2 cellular contexts compared by ENCODE assay signal in the genomic region with DNA sequence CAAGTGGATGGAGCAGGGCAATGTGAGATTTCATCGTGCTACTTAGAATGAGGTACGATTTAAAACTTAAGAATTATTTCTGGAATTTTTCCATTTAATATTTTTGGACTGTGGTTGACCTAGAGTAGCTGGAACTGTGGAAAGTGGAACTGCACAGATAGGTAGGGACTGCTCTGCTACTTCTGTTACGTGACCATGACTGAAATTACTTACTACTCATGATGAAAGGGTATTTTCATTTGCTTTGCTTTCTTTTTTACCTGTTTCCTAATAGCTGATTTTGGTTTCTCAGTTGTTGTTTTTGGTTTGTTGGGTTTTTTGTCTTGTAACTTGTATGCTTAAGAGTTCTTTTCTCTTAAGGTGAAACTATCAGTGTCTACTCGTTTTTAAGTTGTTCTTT.
TF ChIP-seq lines count a peak whose summit lies in the region.

No MANE protein-coding gene starts in this region.

TF ChIP-seq in GM23338, 12 proteins besides CTCF, POLR2A, EP300 and RAD21 (continued from another document):
- no peak for TF ChIP-seq STAT1 (IDR thresholded peaks at IDR 0.05; ENCODE audit: unreplicated experiment)
- no peak for TF ChIP-seq ZNF331 (CRISPR knock-in tag; IDR thresholded peaks at IDR 0.05; ENCODE audit: low read depth)
- no peak for TF ChIP-seq NANOG (IDR thresholded peaks at IDR 0.05; ENCODE audit: borderline replicate concordance)
- TF ChIP-seq EZH2 (IDR thresholded peaks at IDR 0.05; ENCODE audit: low read depth, unreplicated experiment), result no peak
- TF ChIP-seq, protein P1, sequence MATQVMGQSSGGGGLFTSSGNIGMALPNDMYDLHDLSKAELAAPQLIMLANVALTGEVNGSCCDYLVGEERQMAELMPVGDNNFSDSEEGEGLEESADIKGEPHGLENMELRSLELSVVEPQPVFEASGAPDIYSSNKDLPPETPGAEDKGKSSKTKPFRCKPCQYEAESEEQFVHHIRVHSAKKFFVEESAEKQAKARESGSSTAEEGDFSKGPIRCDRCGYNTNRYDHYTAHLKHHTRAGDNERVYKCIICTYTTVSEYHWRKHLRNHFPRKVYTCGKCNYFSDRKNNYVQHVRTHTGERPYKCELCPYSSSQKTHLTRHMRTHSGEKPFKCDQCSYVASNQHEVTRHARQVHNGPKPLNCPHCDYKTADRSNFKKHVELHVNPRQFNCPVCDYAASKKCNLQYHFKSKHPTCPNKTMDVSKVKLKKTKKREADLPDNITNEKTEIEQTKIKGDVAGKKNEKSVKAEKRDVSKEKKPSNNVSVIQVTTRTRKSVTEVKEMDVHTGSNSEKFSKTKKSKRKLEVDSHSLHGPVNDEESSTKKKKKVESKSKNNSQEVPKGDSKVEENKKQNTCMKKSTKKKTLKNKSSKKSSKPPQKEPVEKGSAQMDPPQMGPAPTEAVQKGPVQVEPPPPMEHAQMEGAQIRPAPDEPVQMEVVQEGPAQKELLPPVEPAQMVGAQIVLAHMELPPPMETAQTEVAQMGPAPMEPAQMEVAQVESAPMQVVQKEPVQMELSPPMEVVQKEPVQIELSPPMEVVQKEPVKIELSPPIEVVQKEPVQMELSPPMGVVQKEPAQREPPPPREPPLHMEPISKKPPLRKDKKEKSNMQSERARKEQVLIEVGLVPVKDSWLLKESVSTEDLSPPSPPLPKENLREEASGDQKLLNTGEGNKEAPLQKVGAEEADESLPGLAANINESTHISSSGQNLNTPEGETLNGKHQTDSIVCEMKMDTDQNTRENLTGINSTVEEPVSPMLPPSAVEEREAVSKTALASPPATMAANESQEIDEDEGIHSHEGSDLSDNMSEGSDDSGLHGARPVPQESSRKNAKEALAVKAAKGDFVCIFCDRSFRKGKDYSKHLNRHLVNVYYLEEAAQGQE (IDR thresholded peaks at IDR 0.05; ENCODE audit: unreplicated experiment), result no peak
- TF ChIP-seq POLR2AphosphoS5 (IDR thresholded peaks at IDR 0.05; ENCODE audit: low read depth), result no peak
- TF ChIP-seq JUNB (IDR thresholded peaks at IDR 0.05; ENCODE audit: unreplicated experiment), result no peak
- TF ChIP-seq, protein P2, sequence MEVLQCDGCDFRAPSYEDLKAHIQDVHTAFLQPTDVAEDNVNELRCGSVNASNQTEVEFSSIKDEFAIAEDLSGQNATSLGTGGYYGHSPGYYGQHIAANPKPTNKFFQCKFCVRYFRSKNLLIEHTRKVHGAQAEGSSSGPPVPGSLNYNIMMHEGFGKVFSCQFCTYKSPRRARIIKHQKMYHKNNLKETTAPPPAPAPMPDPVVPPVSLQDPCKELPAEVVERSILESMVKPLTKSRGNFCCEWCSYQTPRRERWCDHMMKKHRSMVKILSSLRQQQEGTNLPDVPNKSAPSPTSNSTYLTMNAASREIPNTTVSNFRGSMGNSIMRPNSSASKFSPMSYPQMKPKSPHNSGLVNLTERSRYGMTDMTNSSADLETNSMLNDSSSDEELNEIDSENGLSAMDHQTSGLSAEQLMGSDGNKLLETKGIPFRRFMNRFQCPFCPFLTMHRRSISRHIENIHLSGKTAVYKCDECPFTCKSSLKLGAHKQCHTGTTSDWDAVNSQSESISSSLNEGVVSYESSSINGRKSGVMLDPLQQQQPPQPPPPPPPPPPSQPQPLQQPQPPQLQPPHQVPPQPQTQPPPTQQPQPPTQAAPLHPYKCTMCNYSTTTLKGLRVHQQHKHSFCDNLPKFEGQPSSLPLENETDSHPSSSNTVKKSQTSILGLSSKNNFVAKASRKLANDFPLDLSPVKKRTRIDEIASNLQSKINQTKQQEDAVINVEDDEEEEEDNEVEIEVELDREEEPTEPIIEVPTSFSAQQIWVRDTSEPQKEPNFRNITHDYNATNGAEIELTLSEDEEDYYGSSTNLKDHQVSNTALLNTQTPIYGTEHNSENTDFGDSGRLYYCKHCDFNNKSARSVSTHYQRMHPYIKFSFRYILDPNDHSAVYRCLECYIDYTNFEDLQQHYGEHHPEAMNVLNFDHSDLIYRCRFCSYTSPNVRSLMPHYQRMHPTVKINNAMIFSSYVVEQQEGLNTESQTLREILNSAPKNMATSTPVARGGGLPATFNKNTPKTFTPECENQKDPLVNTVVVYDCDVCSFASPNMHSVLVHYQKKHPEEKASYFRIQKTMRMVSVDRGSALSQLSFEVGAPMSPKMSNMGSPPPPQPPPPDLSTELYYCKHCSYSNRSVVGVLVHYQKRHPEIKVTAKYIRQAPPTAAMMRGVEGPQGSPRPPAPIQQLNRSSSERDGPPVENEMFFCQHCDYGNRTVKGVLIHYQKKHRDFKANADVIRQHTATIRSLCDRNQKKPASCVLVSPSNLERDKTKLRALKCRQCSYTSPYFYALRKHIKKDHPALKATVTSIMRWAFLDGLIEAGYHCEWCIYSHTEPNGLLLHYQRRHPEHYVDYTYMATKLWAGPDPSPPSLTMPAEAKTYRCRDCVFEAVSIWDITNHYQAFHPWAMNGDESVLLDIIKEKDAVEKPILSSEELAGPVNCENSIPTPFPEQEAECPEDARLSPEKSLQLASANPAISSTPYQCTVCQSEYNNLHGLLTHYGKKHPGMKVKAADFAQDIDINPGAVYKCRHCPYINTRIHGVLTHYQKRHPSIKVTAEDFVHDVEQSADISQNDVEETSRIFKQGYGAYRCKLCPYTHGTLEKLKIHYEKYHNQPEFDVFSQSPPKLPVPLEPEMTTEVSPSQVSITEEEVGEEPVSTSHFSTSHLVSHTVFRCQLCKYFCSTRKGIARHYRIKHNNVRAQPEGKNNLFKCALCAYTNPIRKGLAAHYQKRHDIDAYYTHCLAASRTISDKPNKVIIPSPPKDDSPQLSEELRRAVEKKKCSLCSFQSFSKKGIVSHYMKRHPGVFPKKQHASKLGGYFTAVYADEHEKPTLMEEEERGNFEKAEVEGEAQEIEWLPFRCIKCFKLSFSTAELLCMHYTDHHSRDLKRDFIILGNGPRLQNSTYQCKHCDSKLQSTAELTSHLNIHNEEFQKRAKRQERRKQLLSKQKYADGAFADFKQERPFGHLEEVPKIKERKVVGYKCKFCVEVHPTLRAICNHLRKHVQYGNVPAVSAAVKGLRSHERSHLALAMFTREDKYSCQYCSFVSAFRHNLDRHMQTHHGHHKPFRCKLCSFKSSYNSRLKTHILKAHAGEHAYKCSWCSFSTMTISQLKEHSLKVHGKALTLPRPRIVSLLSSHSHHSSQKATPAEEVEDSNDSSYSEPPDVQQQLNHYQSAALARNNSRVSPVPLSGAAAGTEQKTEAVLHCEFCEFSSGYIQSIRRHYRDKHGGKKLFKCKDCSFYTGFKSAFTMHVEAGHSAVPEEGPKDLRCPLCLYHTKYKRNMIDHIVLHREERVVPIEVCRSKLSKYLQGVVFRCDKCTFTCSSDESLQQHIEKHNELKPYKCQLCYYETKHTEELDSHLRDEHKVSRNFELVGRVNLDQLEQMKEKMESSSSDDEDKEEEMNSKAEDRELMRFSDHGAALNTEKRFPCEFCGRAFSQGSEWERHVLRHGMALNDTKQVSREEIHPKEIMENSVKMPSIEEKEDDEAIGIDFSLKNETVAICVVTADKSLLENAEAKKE (CRISPR knock-in tag; IDR thresholded peaks at IDR 0.05), result no peak
- TF ChIP-seq ZNF114 (CRISPR knock-in tag; IDR thresholded peaks at IDR 0.05), result no peak

TF ChIP-seq in HepG2, 621 proteins besides CTCF, POLR2A, EP300 and RAD21:
- TF ChIP-seq ZSCAN20 (CRISPR knock-in tag; IDR thresholded peaks at IDR 0.05; ENCODE audit: borderline replicate concordance), result no peak
- TF ChIP-seq NFRKB (IDR thresholded peaks at IDR 0.05), result no peak
- TF ChIP-seq KLF15 (CRISPR knock-in tag; IDR thresholded peaks at IDR 0.05; ENCODE audit: borderline replicate concordance), result no peak
- TF ChIP-seq, protein P3, sequence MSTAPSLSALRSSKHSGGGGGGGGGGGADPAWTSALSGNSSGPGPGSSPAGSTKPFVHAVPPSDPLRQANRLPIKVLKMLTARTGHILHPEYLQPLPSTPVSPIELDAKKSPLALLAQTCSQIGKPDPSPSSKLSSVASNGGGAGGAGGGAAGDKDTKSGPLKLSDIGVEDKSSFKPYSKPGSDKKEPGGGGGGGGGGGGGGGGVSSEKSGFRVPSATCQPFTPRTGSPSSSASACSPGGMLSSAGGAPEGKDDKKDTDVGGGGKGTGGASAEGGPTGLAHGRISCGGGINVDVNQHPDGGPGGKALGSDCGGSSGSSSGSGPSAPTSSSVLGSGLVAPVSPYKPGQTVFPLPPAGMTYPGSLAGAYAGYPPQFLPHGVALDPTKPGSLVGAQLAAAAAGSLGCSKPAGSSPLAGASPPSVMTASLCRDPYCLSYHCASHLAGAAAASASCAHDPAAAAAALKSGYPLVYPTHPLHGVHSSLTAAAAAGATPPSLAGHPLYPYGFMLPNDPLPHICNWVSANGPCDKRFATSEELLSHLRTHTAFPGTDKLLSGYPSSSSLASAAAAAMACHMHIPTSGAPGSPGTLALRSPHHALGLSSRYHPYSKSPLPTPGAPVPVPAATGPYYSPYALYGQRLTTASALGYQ (CRISPR knock-in tag; IDR thresholded peaks at IDR 0.05), result no peak
- TF ChIP-seq, protein P4, sequence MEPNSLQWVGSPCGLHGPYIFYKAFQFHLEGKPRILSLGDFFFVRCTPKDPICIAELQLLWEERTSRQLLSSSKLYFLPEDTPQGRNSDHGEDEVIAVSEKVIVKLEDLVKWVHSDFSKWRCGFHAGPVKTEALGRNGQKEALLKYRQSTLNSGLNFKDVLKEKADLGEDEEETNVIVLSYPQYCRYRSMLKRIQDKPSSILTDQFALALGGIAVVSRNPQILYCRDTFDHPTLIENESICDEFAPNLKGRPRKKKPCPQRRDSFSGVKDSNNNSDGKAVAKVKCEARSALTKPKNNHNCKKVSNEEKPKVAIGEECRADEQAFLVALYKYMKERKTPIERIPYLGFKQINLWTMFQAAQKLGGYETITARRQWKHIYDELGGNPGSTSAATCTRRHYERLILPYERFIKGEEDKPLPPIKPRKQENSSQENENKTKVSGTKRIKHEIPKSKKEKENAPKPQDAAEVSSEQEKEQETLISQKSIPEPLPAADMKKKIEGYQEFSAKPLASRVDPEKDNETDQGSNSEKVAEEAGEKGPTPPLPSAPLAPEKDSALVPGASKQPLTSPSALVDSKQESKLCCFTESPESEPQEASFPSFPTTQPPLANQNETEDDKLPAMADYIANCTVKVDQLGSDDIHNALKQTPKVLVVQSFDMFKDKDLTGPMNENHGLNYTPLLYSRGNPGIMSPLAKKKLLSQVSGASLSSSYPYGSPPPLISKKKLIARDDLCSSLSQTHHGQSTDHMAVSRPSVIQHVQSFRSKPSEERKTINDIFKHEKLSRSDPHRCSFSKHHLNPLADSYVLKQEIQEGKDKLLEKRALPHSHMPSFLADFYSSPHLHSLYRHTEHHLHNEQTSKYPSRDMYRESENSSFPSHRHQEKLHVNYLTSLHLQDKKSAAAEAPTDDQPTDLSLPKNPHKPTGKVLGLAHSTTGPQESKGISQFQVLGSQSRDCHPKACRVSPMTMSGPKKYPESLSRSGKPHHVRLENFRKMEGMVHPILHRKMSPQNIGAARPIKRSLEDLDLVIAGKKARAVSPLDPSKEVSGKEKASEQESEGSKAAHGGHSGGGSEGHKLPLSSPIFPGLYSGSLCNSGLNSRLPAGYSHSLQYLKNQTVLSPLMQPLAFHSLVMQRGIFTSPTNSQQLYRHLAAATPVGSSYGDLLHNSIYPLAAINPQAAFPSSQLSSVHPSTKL (CRISPR knock-in tag; IDR thresholded peaks at IDR 0.05), result no peak
- TF ChIP-seq, protein P5, sequence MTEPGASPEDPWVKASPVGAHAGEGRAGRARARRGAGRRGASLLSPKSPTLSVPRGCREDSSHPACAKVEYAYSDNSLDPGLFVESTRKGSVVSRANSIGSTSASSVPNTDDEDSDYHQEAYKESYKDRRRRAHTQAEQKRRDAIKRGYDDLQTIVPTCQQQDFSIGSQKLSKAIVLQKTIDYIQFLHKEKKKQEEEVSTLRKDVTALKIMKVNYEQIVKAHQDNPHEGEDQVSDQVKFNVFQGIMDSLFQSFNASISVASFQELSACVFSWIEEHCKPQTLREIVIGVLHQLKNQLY (CRISPR knock-in tag; IDR thresholded peaks at IDR 0.05), result no peak
- TF ChIP-seq NFE2L2 (IDR thresholded peaks at IDR 0.05; ENCODE audit: low read length), result no peak
- no peak for TF ChIP-seq ZNF749 (CRISPR knock-in tag; IDR thresholded peaks at IDR 0.05; ENCODE audit: borderline replicate concordance)
- TF ChIP-seq HNRNPH1 (optimal IDR thresholded peaks at IDR 0.05; ENCODE audit: low read depth, low read length), result no peak
- TF ChIP-seq ZNF790 (CRISPR knock-in tag; IDR thresholded peaks at IDR 0.05; ENCODE audit: borderline replicate concordance), result no peak
- TF ChIP-seq ZNF780A (CRISPR knock-in tag; IDR thresholded peaks at IDR 0.05), result no peak
- no peak for TF ChIP-seq ETV5 (CRISPR knock-in tag; IDR thresholded peaks at IDR 0.05; ENCODE audit: borderline replicate concordance)
- TF ChIP-seq, protein P6, sequence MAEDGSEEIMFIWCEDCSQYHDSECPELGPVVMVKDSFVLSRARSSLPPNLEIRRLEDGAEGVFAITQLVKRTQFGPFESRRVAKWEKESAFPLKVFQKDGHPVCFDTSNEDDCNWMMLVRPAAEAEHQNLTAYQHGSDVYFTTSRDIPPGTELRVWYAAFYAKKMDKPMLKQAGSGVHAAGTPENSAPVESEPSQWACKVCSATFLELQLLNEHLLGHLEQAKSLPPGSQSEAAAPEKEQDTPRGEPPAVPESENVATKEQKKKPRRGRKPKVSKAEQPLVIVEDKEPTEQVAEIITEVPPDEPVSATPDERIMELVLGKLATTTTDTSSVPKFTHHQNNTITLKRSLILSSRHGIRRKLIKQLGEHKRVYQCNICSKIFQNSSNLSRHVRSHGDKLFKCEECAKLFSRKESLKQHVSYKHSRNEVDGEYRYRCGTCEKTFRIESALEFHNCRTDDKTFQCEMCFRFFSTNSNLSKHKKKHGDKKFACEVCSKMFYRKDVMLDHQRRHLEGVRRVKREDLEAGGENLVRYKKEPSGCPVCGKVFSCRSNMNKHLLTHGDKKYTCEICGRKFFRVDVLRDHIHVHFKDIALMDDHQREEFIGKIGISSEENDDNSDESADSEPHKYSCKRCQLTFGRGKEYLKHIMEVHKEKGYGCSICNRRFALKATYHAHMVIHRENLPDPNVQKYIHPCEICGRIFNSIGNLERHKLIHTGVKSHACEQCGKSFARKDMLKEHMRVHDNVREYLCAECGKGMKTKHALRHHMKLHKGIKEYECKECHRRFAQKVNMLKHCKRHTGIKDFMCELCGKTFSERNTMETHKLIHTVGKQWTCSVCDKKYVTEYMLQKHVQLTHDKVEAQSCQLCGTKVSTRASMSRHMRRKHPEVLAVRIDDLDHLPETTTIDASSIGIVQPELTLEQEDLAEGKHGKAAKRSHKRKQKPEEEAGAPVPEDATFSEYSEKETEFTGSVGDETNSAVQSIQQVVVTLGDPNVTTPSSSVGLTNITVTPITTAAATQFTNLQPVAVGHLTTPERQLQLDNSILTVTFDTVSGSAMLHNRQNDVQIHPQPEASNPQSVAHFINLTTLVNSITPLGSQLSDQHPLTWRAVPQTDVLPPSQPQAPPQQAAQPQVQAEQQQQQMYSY (CRISPR knock-in tag; IDR thresholded peaks at IDR 0.05), result no peak
- TF ChIP-seq ZNF260 (CRISPR knock-in tag; IDR thresholded peaks at IDR 0.05; ENCODE audit: borderline replicate concordance, low read depth), result no peak
- TF ChIP-seq, protein P7, sequence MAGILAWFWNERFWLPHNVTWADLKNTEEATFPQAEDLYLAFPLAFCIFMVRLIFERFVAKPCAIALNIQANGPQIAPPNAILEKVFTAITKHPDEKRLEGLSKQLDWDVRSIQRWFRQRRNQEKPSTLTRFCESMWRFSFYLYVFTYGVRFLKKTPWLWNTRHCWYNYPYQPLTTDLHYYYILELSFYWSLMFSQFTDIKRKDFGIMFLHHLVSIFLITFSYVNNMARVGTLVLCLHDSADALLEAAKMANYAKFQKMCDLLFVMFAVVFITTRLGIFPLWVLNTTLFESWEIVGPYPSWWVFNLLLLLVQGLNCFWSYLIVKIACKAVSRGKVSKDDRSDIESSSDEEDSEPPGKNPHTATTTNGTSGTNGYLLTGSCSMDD (CRISPR knock-in tag; IDR thresholded peaks at IDR 0.05), result no peak
- TF ChIP-seq MED8 (CRISPR knock-in tag; IDR thresholded peaks at IDR 0.05; ENCODE audit: insufficient replicate concordance), result no peak
- TF ChIP-seq ATF7 (IDR thresholded peaks at IDR 0.05), result no peak
- no peak for TF ChIP-seq ATF7 (CRISPR knock-in tag; IDR thresholded peaks at IDR 0.05)
